In the genomic region with DNA sequence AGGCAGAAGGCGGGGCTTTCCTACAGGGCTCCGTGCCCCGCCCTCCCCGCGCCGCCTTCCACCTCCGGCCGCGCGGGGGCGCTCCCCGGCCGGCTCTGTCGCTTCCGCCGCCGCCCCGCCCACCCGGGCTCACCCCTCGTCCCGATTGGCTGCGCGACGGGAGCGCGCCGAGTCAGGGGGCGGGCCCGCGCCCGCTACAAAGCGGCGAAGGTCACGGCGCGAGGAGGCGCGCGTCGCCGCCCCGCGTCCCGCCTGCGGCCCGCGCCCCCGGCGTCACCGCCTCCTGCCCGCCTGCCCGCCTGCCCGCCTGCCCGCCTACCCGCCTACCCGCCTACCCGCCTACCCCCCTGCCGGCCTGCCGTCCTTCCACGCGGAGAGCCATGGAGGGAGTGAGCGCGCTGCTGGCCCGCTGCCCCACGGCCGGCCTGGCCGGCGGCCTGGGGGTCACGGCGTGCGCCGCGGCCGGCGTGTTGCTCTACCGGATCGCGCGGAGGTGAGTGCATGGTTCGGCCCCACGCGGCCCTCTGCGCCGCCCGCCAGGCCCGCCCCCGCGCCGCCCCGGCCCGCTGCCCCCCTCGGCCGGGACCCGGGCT, we compare ENCODE assay signal across 8 cellular contexts. TPM values are rescaled to one million over a fixed set of nuclear protein-coding genes. Genes with fewer than 3 reads are reported as not detected.
DNase-seq lines count a peak whose midpoint lies in the region; ATAC-seq and TF ChIP-seq lines count a peak whose summit lies in the region.

A gene with protein sequence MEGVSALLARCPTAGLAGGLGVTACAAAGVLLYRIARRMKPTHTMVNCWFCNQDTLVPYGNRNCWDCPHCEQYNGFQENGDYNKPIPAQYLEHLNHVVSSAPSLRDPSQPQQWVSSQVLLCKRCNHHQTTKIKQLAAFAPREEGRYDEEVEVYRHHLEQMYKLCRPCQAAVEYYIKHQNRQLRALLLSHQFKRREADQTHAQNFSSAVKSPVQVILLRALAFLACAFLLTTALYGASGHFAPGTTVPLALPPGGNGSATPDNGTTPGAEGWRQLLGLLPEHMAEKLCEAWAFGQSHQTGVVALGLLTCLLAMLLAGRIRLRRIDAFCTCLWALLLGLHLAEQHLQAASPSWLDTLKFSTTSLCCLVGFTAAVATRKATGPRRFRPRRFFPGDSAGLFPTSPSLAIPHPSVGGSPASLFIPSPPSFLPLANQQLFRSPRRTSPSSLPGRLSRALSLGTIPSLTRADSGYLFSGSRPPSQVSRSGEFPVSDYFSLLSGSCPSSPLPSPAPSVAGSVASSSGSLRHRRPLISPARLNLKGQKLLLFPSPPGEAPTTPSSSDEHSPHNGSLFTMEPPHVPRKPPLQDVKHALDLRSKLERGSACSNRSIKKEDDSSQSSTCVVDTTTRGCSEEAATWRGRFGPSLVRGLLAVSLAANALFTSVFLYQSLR (plus strand): TSS at position 361 of the 593 bp plus-strand sequence. CDS start 20 bp downstream, at position 381.

- H3K27me3 Mint-ChIP-seq in Calu3 (ENCODE audit: unreplicated experiment): no peaks in the 10 kb centered on the region

- TF ChIP-seq CTCF in Calu3 (IDR thresholded peaks at IDR 0.05; ENCODE audit: unreplicated experiment): peak; percentile 65

- WGBS in esophagus, 2 donors: 1% methylated on average over 66 to 94 of the region's 94 CpGs

- CTCF ChIA-PET in Calu3 (lab: Charles Lee): interaction anchor here (0.9 kb wide), 1 partner anchor 71 kb away, joined by 3 read pairs; no protein-coding TSS in a partner anchor

- intact Hi-C loops in Calu3 (cut with micrococcal nuclease; ENCODE audit: unreplicated experiment): no loop called here

- H3K36me3 ChIP-seq in HUES48 (ENCODE audit: control insufficient read depth, insufficient read depth, low read length) (peaks cover 4% of the 10 kb centered on the region; the same call in 1 of the 2 replicates), esophagus (ENCODE audit: control insufficient read depth in 2 of 2, insufficient read depth in 2 of 2, low read length in 1 of 2) (no peaks in the 10 kb centered on the region), muscle layer of duodenum (ENCODE audit: control insufficient read depth in 1 of 2, insufficient read depth in 2 of 2, low read length in 2 of 2) (no peaks in the 10 kb centered on the region)

- BruUV-seq in Calu3 (replicated peaks; lab: Mats Ljungman, UMichigan): no TSS peak

- DNase-seq in Calu3 (peak; percentile 93), OCI-M1 (lab: John Stamatoyannopoulos, UW) (peak; percentile 95), activated T-cell treated with anti-CD3 and anti-CD28 coated beads for 48 hours (ENCODE audit: low read depth) (peak; percentile 97)
- DNase-seq in stimulated activated CD8-positive, alpha-beta memory T cell treated with anti-CD3 and anti-CD28 coated beads, Interleukin-7, amount 100 ng/mL, for 24 hours (ENCODE audit: low read depth): peak; percentile 85

- H3K27ac Mint-ChIP-seq in Calu3 (ENCODE audit: unreplicated experiment): no peak within 1 kb of the TSS

- peak within 1 kb of the TSS; percentile 90 for H3K4me3 ChIP-seq in HUES48 (ENCODE audit: low read depth, low read length)
- H3K4me3 ChIP-seq in esophagus (ENCODE audit: low read depth in 1 of 2, low read length in 2 of 2): peak within 1 kb of the TSS; percentile 60 to 84
- H3K4me3 ChIP-seq in muscle layer of duodenum (ENCODE audit: low read depth in 1 of 2, low read length in 2 of 2): peak within 1 kb of the TSS; percentile 65 to 77

- no peaks in the 10 kb centered on the region for H3K9me3 Mint-ChIP-seq in Calu3 (ENCODE audit: low read depth, unreplicated experiment)

- peaks cover 8% of the 10 kb centered on the region for H3K36me3 Mint-ChIP-seq in Calu3 (ENCODE audit: insufficient read depth, unreplicated experiment)

- peak within 1 kb of the TSS; percentile 53 for H3K9ac ChIP-seq in HUES48 (ENCODE audit: low read depth, low read length)

- H3K27me3 ChIP-seq in HUES48 (ENCODE audit: control insufficient read depth, insufficient read depth, low read length) (no peaks in the 10 kb centered on the region), esophagus (ENCODE audit: control insufficient read depth in 1 of 2, insufficient read depth in 2 of 2, low read length in 2 of 2) (no peaks in the 10 kb centered on the region), muscle layer of duodenum (ENCODE audit: low read depth, low read length) (no peaks in the 10 kb centered on the region)

- H3K9me3 ChIP-seq in HUES48 (ENCODE audit: control insufficient read depth, insufficient read depth, low read length): no peaks in the 10 kb centered on the region
- no peaks in the 10 kb centered on the region for H3K9me3 ChIP-seq in esophagus (ENCODE audit: control insufficient read depth in 2 of 2, insufficient read depth in 1 of 2, low read depth in 1 of 2, low read length in 1 of 2)
- no peaks in the 10 kb centered on the region for H3K9me3 ChIP-seq in muscle layer of duodenum (ENCODE audit: control insufficient read depth in 1 of 2, low read length in 2 of 2)

- peak within 1 kb of the TSS; percentile 71 for H3K4me3 Mint-ChIP-seq in Calu3 (ENCODE audit: low read depth, unreplicated experiment)

- H3K4me1 ChIP-seq in HUES48 (ENCODE audit: control insufficient read depth, insufficient read depth, low read length) (peaks cover 21% of the 10 kb centered on the region), esophagus (ENCODE audit: control insufficient read depth in 2 of 2, insufficient read depth in 2 of 2, low read length in 1 of 2) (peaks cover 5 to 26% of the 10 kb centered on the region in 2 donors), muscle layer of duodenum (ENCODE audit: control insufficient read depth in 1 of 2, insufficient read depth in 2 of 2, low read length in 2 of 2) (peaks cover 7 to 39% of the 10 kb centered on the region in 2 donors)

- H3K4me1 Mint-ChIP-seq in Calu3 (ENCODE audit: low read depth, unreplicated experiment): no peaks in the 10 kb centered on the region

- H3K27ac ChIP-seq in HUES48 (ENCODE audit: low read depth, low read length): peak within 1 kb of the TSS; percentile 33
- peak within 1 kb of the TSS; percentile 64 to 78 for H3K27ac ChIP-seq in esophagus (ENCODE audit: low read depth in 2 of 2, low read length in 1 of 2)
- H3K27ac ChIP-seq in muscle layer of duodenum (ENCODE audit: low read length): peak within 1 kb of the TSS; percentile 51

- peak; percentile 68 for ATAC-seq in GM21390 (IDR thresholded peaks at IDR 0.05; ENCODE audit: unreplicated experiment)

RNA-seq across cellular contexts. Expression of the gene that starts here (rescaled TPM):
- total RNA-seq in Calu3 (2022): 17.4 and 18.5 TPM in 2 replicates
- 1 to 10 TPM; 4.7 to 6.0 TPM for polyA plus RNA-seq in esophagus

Comparison
In these comparisons a context has a peak if more than half of its experiments do, and no peak if none do; other contexts are left out.
1. Peak in every context shown above with its lines: DNase-seq, ATAC-seq, H3K4me3 ChIP-seq and H3K27ac ChIP-seq.